24 cellular contexts compared by ENCODE assay signal in the genomic region with DNA sequence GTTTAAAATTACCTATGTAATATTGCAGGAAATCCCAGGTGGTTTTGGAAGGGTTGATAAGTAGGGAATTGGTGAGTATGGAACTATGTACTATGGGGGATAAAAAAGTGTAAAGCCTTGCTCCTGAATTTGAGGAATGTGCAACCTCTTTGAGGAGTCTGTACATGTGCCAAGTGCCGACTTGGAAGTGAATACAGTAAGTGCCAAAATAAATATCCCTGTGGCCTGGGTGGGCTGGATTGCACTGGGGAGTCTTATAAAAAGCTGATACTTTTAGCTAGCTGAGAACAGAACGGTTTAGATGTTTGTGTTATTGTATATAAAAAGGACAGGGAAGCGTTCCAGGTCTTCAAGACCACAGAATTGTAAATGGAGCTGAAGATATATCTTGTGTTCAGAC.
"Had no signal": no experiment of that assay in that cellular context is flagged by ENCODE, and none has a peak within 500 bp of the region (broad histone marks: within the 10 kb centered on the region; RNA-seq: fewer than 3 reads in every experiment).

No MANE protein-coding gene starts in this region.

- H3K36me3 Mint-ChIP-seq: activated naive CD4-positive, alpha-beta T cell treated with anti-CD3 and anti-CD28 coated beads, Interleukin-2, amount 50 U/mL, for 24 hours; activated naive CD8-positive, alpha-beta T cell treated with anti-CD3 and anti-CD28 coated beads, Interleukin-2, amount 10 ng/mL, durations not matched to agents 7 days and 5 days had no signal

- H3K27me3 ChIP-seq: adrenal gland, Peyer's patch had no signal

- H3K4me3 ChIP-seq: adrenal gland, Peyer's patch had no signal

- DNase-seq: activated CD4-positive, alpha-beta T cell treated with anti-CD3 and anti-CD28 coated beads, Interleukin-2, amount 10 ng/mL, durations not matched to agents 24 days and 14 days; activated CD4-positive, alpha-beta T cell treated with anti-CD3 and anti-CD28 coated beads, Interleukin-2, amount 50 U/mL, for 48 hours; activated CD8-positive, alpha-beta T cell treated with anti-CD3 and anti-CD28 coated beads, Interleukin-2, amount 10 ng/mL, durations not matched to agents 7 days and 5 days; activated gamma-delta T cell; activated naive CD4-positive, alpha-beta T cell treated with Interleukin-2 at 50 U/mL for 16 hours; activated naive CD8-positive, alpha-beta T cell treated with anti-CD3 and anti-CD28 coated beads, Interleukin-2, amount 10 ng/mL, durations not matched to agents 7 days and 5 days; activated T-cell treated with anti-CD3 and anti-CD28 coated beads, Interleukin-2, amount 50 U/mL, for 24 hours; adrenal gland; NCI-H1092 treated with DMSO at 0.1 percent for 48 hours; NCI-H1417; NCI-H146; NCI-H187; NCI-H2081; NCI-H226; NCI-H446 treated with DMSO at 0.1 percent for 48 hours; NCI-H524; PC-3; Peyer's patch; RPMI8226; SHP77 treated with DMSO at 0.1 percent for 48 hours; T1000 had no signal

- H3K27ac Mint-ChIP-seq: activated CD4-positive, alpha-beta T cell treated with anti-CD3 and anti-CD28 coated beads, Interleukin-2, amount 10 ng/mL, durations not matched to agents 24 days and 14 days; activated CD8-positive, alpha-beta T cell treated with anti-CD3 and anti-CD28 coated beads, Interleukin-2, amount 10 ng/mL, durations not matched to agents 7 days and 5 days; activated naive CD4-positive, alpha-beta T cell treated with anti-CD3 and anti-CD28 coated beads, Interleukin-2, amount 50 U/mL, for 24 hours; activated naive CD8-positive, alpha-beta T cell treated with anti-CD3 and anti-CD28 coated beads, Interleukin-2, amount 10 ng/mL, durations not matched to agents 7 days and 5 days; activated T-cell treated with anti-CD3 and anti-CD28 coated beads, Interleukin-2, amount 50 U/mL, for 24 hours; activated T-helper 2 cell treated with anti-CD3 and anti-CD28 coated beads, Interferon-gamma antibody, Interleukin-2, Interleukin-4, amounts not matched to agents 10 μg/mL and 5 μg/mL and 100 μg/mL, durations not matched to agents 14 hours and 24 hours and 36 hours had no signal

- H3K36me3 ChIP-seq: adrenal gland, Peyer's patch had no signal

- H3K27me3 Mint-ChIP-seq: activated CD4-positive, alpha-beta T cell treated with anti-CD3 and anti-CD28 coated beads, Interleukin-2, amount 10 ng/mL, durations not matched to agents 24 days and 14 days; activated naive CD4-positive, alpha-beta T cell treated with anti-CD3 and anti-CD28 coated beads, Interleukin-2, amount 50 U/mL, for 24 hours; activated naive CD8-positive, alpha-beta T cell treated with anti-CD3 and anti-CD28 coated beads, Interleukin-2, amount 10 ng/mL, durations not matched to agents 7 days and 5 days; activated T-cell treated with anti-CD3 and anti-CD28 coated beads, Interleukin-2, amount 50 U/mL, for 24 hours had no signal

- H3K4me3 Mint-ChIP-seq: activated CD4-positive, alpha-beta T cell treated with anti-CD3 and anti-CD28 coated beads, Interleukin-2, amount 10 ng/mL, durations not matched to agents 24 days and 14 days; activated CD8-positive, alpha-beta T cell treated with anti-CD3 and anti-CD28 coated beads, Interleukin-2, amount 10 ng/mL, durations not matched to agents 7 days and 5 days; activated naive CD4-positive, alpha-beta T cell treated with anti-CD3 and anti-CD28 coated beads, Interleukin-2, amount 50 U/mL, for 24 hours; activated naive CD8-positive, alpha-beta T cell treated with anti-CD3 and anti-CD28 coated beads, Interleukin-2, amount 10 ng/mL, durations not matched to agents 7 days and 5 days; activated T-cell treated with anti-CD3 and anti-CD28 coated beads, Interleukin-2, amount 50 U/mL, for 24 hours had no signal

- H3K27ac ChIP-seq: adrenal gland, KMS-11, Peyer's patch had no signal

- H3K9me3 ChIP-seq: adrenal gland, Peyer's patch had no signal

- ATAC-seq: activated CD8-positive, alpha-beta T cell treated with anti-CD3 and anti-CD28 coated beads, Interleukin-2, amount 10 ng/mL, durations not matched to agents 7 days and 5 days; PC-3 had no signal

- H3K4me1 Mint-ChIP-seq: activated CD4-positive, alpha-beta T cell treated with anti-CD3 and anti-CD28 coated beads, Interleukin-2, amount 10 ng/mL, durations not matched to agents 24 days and 14 days; activated naive CD4-positive, alpha-beta T cell treated with anti-CD3 and anti-CD28 coated beads, Interleukin-2, amount 50 U/mL, for 24 hours; activated naive CD8-positive, alpha-beta T cell treated with anti-CD3 and anti-CD28 coated beads, Interleukin-2, amount 10 ng/mL, durations not matched to agents 7 days and 5 days had no signal

- H3K4me1 ChIP-seq: adrenal gland, Peyer's patch had no signal
